8 cellular contexts compared by ENCODE assay signal in genomic region chr1:207797229-207797973, GRCh38. TPM values are rescaled to one million over a fixed set of nuclear protein-coding genes. Genes with fewer than 3 reads are reported as not detected.
DNase-seq lines count a peak whose midpoint lies in the region; ATAC-seq, FAIRE-seq and TF ChIP-seq lines count a peak whose summit lies in the region.

No MANE protein-coding gene starts in this region.

- no peak for TF ChIP-seq EP300 in K562 (IDR thresholded peaks at IDR 0.05; ENCODE audit: low read length)

- peak; percentile 76 for TF ChIP-seq CTCF in GM10266 (IDR thresholded peaks at IDR 0.05; ENCODE audit: control insufficient read depth, insufficient read depth, low read depth, missing control alignments)
- peak; percentile 77 to 91 (median 87) for TF ChIP-seq CTCF in K562 (IDR thresholded peaks at IDR 0.05 in 2 of 3, conservative IDR thresholded peaks at IDR 0.05 in 1 of 3; ENCODE audit: insufficient read depth in 2 of 3, low read depth in 1 of 3, low read length in 3 of 3)

- H3K4me3 ChIP-seq in K562: no peak overlapping the region

- H3K79me2 ChIP-seq in K562 (ENCODE audit: control insufficient read depth, insufficient read depth, low read length): no peaks in the 10 kb centered on the region

- no peak; the same call in none of the 2 replicates for TF ChIP-seq POLR2A in K562 (conservative IDR thresholded peaks at IDR 0.05)

- no peaks in the 10 kb centered on the region for H3K9me3 ChIP-seq in K562 (replicated peaks; ENCODE audit: control insufficient read depth, insufficient read depth, low read depth, low read length)

- ATAC-seq in HG02763 (IDR thresholded peaks at IDR 0.05; ENCODE audit: unreplicated experiment): peak; percentile 73
- ATAC-seq in K562: peak; percentile 96
- ATAC-seq in HG03039 (IDR thresholded peaks at IDR 0.05; ENCODE audit: unreplicated experiment): no peak

- peak; percentile 66 for DNase-seq in GM10266 (ENCODE audit: extremely low spot score)
- DNase-seq in NCI-H1694 treated with DMSO at 0.1 percent for 48 hours (lab: John Stamatoyannopoulos, UW): peak; percentile 68
- peak; percentile 74 to 88 (median 79) for DNase-seq in K562 (ENCODE audit: extremely low read depth in 1 of 4, low spot score in 3 of 4)
- DNase-seq in iPS DF 4.7 (ENCODE audit: extremely low read depth, low spot score): peak; percentile 41
- DNase-seq in stimulated activated CD4-positive, alpha-beta T cell treated with anti-CD3 and anti-CD28 coated beads, Interleukin-12 subunit alpha, Interleukin-12 subunit beta, amount 100 ng/mL, for 24 hours (ENCODE audit: low read depth in 2 of 2): peak; percentile 57 to 78

- peak; percentile 85 to 87 for TF ChIP-seq RAD21 in K562 (CRISPR knock-in tag; conservative IDR thresholded peaks at IDR 0.05 in 1 of 2, IDR thresholded peaks at IDR 0.05 in 1 of 2)

- no peak overlapping the region for H3K4me2 ChIP-seq in K562 (ENCODE audit: insufficient read depth, low read length)

- 37% methylated on average over 6 of the region's 7 CpGs for WGBS in K562 (ENCODE audit: insufficient coverage, low coverage, missing lambda C conversion rate)

- no peak overlapping the region for H2AFZ ChIP-seq in K562 (ENCODE audit: low read depth, low read length)

- H3K27ac ChIP-seq in K562 (ENCODE audit: extremely low read depth, low read depth, low read length): no peak overlapping the region

- POLR2A ChIA-PET in K562 (lab: Yijun Ruan, JAX): interaction anchor here (0.6 to 1.8 kb wide), 12 partner anchors 9 to 173 kb away, joined by 3 to 16 read pairs (median 4); no protein-coding TSS in a partner anchor

- H3K9ac ChIP-seq in K562 (ENCODE audit: insufficient read depth in 1 of 2, low read depth in 2 of 2, low read length in 2 of 2): no peak overlapping the region

- no peaks in the 10 kb centered on the region for H4K20me1 ChIP-seq in K562 (replicated peaks; ENCODE audit: control insufficient read depth, insufficient read depth, low read length)

- FAIRE-seq in TTC549 (lab: Jason Lieb, UNC): peak; percentile 99
- peak; percentile 89 for FAIRE-seq in K562 (lab: Jason Lieb, UNC)

- H3K36me3 ChIP-seq in K562 (ENCODE audit: control insufficient read depth, insufficient read depth, low read length): peaks cover 49% of the 10 kb centered on the region

- H3K9me1 ChIP-seq in K562 (ENCODE audit: control insufficient read depth, insufficient read depth, low read length): no peaks in the 10 kb centered on the region

- no peaks in the 10 kb centered on the region for H3K27me3 ChIP-seq in K562 (ENCODE audit: control insufficient read depth in 2 of 2, insufficient read depth in 2 of 2, low read length in 2 of 2)

- CTCF ChIA-PET in K562 (lab: Yijun Ruan, JAX; ENCODE audit: low intra/inter-chr PET ratio): interaction anchor here (0.6 to 1.3 kb wide), 9 partner anchors 34 to 1190 kb away, joined by 3 to 13 read pairs (median 5); no protein-coding TSS in a partner anchor

- in situ Hi-C loops in K562 (cut with MboI): no loop called here

- no peaks in the 10 kb centered on the region for H3K4me1 ChIP-seq in K562 (replicated peaks in 1 of 2; ENCODE audit: control insufficient read depth in 2 of 2, insufficient read depth in 2 of 2, low read length in 2 of 2)

- intact Hi-C loops in K562 (cut with micrococcal nuclease): loop anchor here (1.0 to 2.0 kb wide), 2 partner anchors 45 to 86 kb away; partner anchors contain the start of gene CD46

- BruUV-seq in K562 (replicated peaks; lab: Mats Ljungman, UMichigan): no TSS peak

TF ChIP-seq in K562, 482 proteins besides CTCF, POLR2A, EP300 and RAD21 (continues in another document):
- no peak for TF ChIP-seq SIN3B (IDR thresholded peaks at IDR 0.05; ENCODE audit: low read depth)
- peak; percentile 58; the same call in 1 of the 2 replicates for TF ChIP-seq POLR2AphosphoS2 (IDR thresholded peaks at IDR 0.05; ENCODE audit: low read length)
- TF ChIP-seq YBX1 (IDR thresholded peaks at IDR 0.05): no peak
- TF ChIP-seq, protein P1, sequence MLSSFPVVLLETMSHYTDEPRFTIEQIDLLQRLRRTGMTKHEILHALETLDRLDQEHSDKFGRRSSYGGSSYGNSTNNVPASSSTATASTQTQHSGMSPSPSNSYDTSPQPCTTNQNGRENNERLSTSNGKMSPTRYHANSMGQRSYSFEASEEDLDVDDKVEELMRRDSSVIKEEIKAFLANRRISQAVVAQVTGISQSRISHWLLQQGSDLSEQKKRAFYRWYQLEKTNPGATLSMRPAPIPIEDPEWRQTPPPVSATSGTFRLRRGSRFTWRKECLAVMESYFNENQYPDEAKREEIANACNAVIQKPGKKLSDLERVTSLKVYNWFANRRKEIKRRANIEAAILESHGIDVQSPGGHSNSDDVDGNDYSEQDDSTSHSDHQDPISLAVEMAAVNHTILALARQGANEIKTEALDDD (IDR thresholded peaks at IDR 0.05): peak; percentile 98
- TF ChIP-seq RNF2 (IDR thresholded peaks at IDR 0.05): no peak
- TF ChIP-seq SNAPC5 (CRISPR knock-in tag; IDR thresholded peaks at IDR 0.05): no peak
- TF ChIP-seq NCOA2 (IDR thresholded peaks at IDR 0.05; ENCODE audit: partially characterized antibody in 2 of 2): no peak
- TF ChIP-seq KLF13 (tag; IDR thresholded peaks at IDR 0.05; ENCODE audit: borderline replicate concordance, low read depth): no peak
- TF ChIP-seq MYNN (IDR thresholded peaks at IDR 0.05): 0 out of 2 replicates have a peak, but pooled peaks have one; percentile 52
- TF ChIP-seq MYNN (CRISPR knock-in tag; IDR thresholded peaks at IDR 0.05): no peak
- no peak for TF ChIP-seq GABPB2 (CRISPR knock-in tag; conservative IDR thresholded peaks at IDR 0.05)
- TF ChIP-seq SIN3A (IDR thresholded peaks at IDR 0.05; ENCODE audit: borderline replicate concordance in 2 of 2, control insufficient read depth in 1 of 2, low read depth in 2 of 2, low read length in 2 of 2): no peak
- no peak for TF ChIP-seq PRDM10 (IDR thresholded peaks at IDR 0.05; ENCODE audit: partially characterized antibody)

RNA-seq across cellular contexts. Expression of gene CD46, which starts 45.5 kb away (rescaled TPM):
- 356 and 908 TPM in 2 replicates for total RNA-seq in K562 (2011; cell fraction: chromatin; rRNA removed; ENCODE audit: low replicate concordance)
- 170 and 219 TPM in 2 replicates for total RNA-seq in K562 (2011; cell fraction: nucleolus; rRNA removed)
- total RNA-seq in K562 (2011; cell fraction: nucleoplasm; rRNA removed): 411 and 563 TPM in 2 replicates
- total RNA-seq in K562 (2014; rRNA removed) (87.9 and 94.5 TPM in 2 replicates), K562 (2014; rRNA removed; fragmentation: Illumina TruSeq; extraction: Trizol) (156 and 168 TPM in 2 replicates), K562 (2015; rRNA removed; fragmentation: Illumina TruSeq; extraction: Trizol) (126 and 151 TPM in 2 replicates), K562 (2021) (143 and 156 TPM in 2 replicates)
- polyA plus RNA-seq in K562 (2011; rRNA removed) (374 and 391 TPM in 2 replicates), K562 (2014; fragmentation: Illumina TruSeq; extraction: Trizol) (149 and 205 TPM in 2 replicates), K562 (2014; fragmentation: Nextera tagmentation; extraction: Ambion mirVana) (100 to 1,000 TPM; 143 to 220 TPM), K562 (2014; rRNA removed) (183 and 199 TPM in 2 replicates)
- 28.4 and 93.7 TPM in 2 replicates for polyA plus RNA-seq in K562 (2011; cell fraction: cytosol; rRNA removed)
- 370 and 950 TPM in 2 replicates for polyA plus RNA-seq in K562 (2011; cell fraction: nucleus; rRNA removed)
- 91.8 and 133 TPM in 2 replicates for polyA plus RNA-seq in K562 (2012)
- 160 and 229 TPM in 2 replicates for polyA minus RNA-seq in K562 (2011; rRNA and poly(A)+ RNA removed)
- 73.7 and 85.6 TPM in 2 replicates for polyA minus RNA-seq in K562 (2011; cell fraction: cytosol; rRNA and poly(A)+ RNA removed)
- polyA minus RNA-seq in K562 (2011; cell fraction: nucleus; rRNA and poly(A)+ RNA removed): 188 and 382 TPM in 2 replicates
